ENCODE assay signal across 24 cellular contexts in genomic region chr18:8277270-8277669, GRCh38.
"Had no signal": no experiment of that assay in that cellular context is flagged by ENCODE, and none has a peak within 500 bp of the region (broad histone marks: within the 10 kb centered on the region; RNA-seq: fewer than 3 reads in every experiment).

No MANE protein-coding gene starts in this region.

- ATAC-seq: activated CD4-positive, CD25-positive, alpha-beta regulatory T cell treated with anti-CD3 and anti-CD28 coated beads, Interleukin-2, amount 50 U/mL, for 24 hours; sciatic nerve; stimulated activated memory B cell treated with anti-CD40 and anti-IgM and Interleukin-4, amounts not matched to agents 10 μg/mL and 1 μg/mL and 100 μg/mL, for 72 hours; T-helper 17 cell had no signal

- H3K4me3 ChIP-seq: adrenal gland, breast epithelium, esophagus squamous epithelium, left ventricle myocardium inferior, skin epidermis, stomach, tibial nerve had no signal

- DNase-seq: activated CD4-positive, alpha-beta T cell treated with anti-CD3 and anti-CD28 coated beads for 48 hours; activated CD4-positive, alpha-beta T cell treated with anti-CD3 and anti-CD28 coated beads, Interleukin-2, amount 50 U/mL, for 48 hours; activated CD8-positive, alpha-beta memory T cell treated with anti-CD3 and anti-CD28 coated beads for 24 hours; activated effector memory CD4-positive, alpha-beta T cell treated with Interleukin-2 at 50 U/mL for 16 hours; activated naive CD4-positive, alpha-beta T cell treated with Interleukin-2 at 50 U/mL for 16 hours; adrenal gland; dermis blood vessel endothelial cell; effector CD4-positive, alpha-beta T cell; esophagus squamous epithelium; left ventricle myocardium inferior; naive B cell; nephron progenitor cell; stimulated activated CD4-positive, alpha-beta T cell treated with anti-CD3 and anti-CD28 coated beads, Interleukin-4, amount 100 ng/mL, for 4 hours; stimulated activated CD8-positive, alpha-beta memory T cell treated with anti-CD3 and anti-CD28 coated beads, Interleukin-4, amount 100 ng/mL, for 48 hours; stomach; T-helper 17 cell; T1000; WERI-Rb-1 had no signal
